26 cellular contexts compared by ENCODE assay signal in the genomic region with DNA sequence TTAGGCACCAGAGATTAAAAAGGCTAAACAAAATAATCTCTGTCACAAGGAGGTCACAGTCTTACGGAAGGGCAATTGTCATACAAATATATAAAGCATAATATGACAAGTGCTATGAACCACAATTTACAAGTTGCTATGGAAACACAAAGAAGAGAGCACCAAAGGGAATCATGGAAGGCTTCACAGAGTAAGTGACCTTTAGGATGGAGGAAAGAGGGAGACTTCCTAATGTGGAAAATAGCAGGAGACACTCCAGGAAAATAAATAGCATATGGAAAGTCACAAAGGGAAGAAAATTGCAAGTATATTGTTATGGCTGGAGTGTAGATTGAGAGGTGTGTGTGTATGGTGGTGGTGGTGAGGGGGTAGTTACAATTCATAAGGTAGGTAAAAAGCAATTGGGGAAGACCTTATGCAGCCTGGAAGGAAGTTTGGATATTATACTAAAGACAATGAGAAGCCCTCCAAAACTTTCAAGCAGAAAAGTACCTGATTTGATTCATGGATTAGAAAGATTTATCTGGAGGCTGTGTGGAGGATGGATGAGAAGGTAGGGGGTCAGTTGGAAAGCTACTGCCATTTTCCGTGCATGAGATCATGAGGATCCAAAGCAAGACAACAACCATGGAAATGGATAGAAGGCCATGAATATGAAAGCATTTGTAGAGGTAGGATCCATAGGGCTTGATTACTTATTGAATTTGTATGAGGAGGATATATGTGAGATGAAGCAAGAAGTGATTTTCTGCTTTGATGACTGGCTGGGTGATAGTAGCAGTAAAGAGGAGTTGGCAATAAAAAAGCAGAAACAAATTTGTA.
DNase-seq lines count a peak whose midpoint lies in the region; ATAC-seq, FAIRE-seq and TF ChIP-seq lines count a peak whose summit lies in the region.
"Had no signal": no experiment of that assay in that cellular context is flagged by ENCODE, and none has a peak within 500 bp of the region (broad histone marks: within the 10 kb centered on the region; RNA-seq: fewer than 3 reads in every experiment).

No MANE protein-coding gene starts in this region.

- no peak for TF ChIP-seq RAD21 in K562 (CRISPR knock-in tag; conservative IDR thresholded peaks at IDR 0.05 in 1 of 2, IDR thresholded peaks at IDR 0.05 in 1 of 2)

- WGBS in K562 (ENCODE audit: insufficient coverage, low coverage, missing lambda C conversion rate), result 68% methylated on average over 2 of the region's 2 CpGs

- no peak for TF ChIP-seq EP300 in K562 (IDR thresholded peaks at IDR 0.05; ENCODE audit: low read length)

- no peak overlapping the region for H2AFZ ChIP-seq in K562 (ENCODE audit: low read depth, low read length)
- H2AFZ ChIP-seq: GM23248 had no signal

- CTCF ChIA-PET in activated B cell treated with CpG ODN at 0.5 μM for 24 hours (lab: Charles Lee) (no interaction called here), K562 (lab: Yijun Ruan, JAX; ENCODE audit: low intra/inter-chr PET ratio) (no interaction called here)

- DNase-seq in stimulated activated naive CD8-positive, alpha-beta T cell treated with anti-CD3 and anti-CD28 coated beads, Interleukin-15, Interleukin-2, amounts not matched to agents 100 U/mL and 50 U/mL, for 24 hours, result no peak
- DNase-seq in activated B cell treated with CpG ODN at 0.5 μM for 24 hours (no peak), K562 (ENCODE audit: extremely low read depth in 1 of 4, low spot score in 3 of 4) (no peak), uterus (no peak), NCI-H1417 (lab: John Stamatoyannopoulos, UW) (no peak), breast epithelium (ENCODE audit: low spot score in 2 of 2) (no peak)
- DNase-seq: activated CD4-positive, CD25-positive, alpha-beta regulatory T cell treated with anti-CD3 and anti-CD28 coated beads, Interleukin-2, amount 50 U/mL, for 72 hours; activated gamma-delta T cell; caudate nucleus; DMS153; GM23248; left ventricle myocardium inferior; MV-4-11; naive B cell; NCI-H1694; NCI-H510A treated with DMSO at 0.1 percent for 48 hours; ovary; SHP77; stimulated activated CD4-positive, alpha-beta T cell treated with anti-CD3 and anti-CD28 coated beads, Interleukin-2, amount 100 ng/mL, for 24 hours; stimulated activated naive CD4-positive, alpha-beta T cell; SW 1271 had no signal

- TF ChIP-seq POLR2A in K562 (conservative IDR thresholded peaks at IDR 0.05) (peak; percentile 63), uterus (IDR thresholded peaks at IDR 0.05) (no peak), breast epithelium (IDR thresholded peaks at IDR 0.05) (no peak)

- H3K9ac ChIP-seq in K562 (ENCODE audit: insufficient read depth in 1 of 2, low read depth in 2 of 2, low read length in 2 of 2), result no peak overlapping the region
- H3K9ac ChIP-seq: GM23248 had no signal

- peaks cover 47% of the 10 kb centered on the region for H3K36me3 Mint-ChIP-seq in stimulated activated naive CD8-positive, alpha-beta T cell treated with anti-CD3 and anti-CD28 coated beads, Interleukin-15, Interleukin-2, amounts not matched to agents 100 ng/mL and 50 ng/mL, for 24 hours (ENCODE audit: low read depth)
- H3K36me3 Mint-ChIP-seq in activated B cell treated with CpG ODN at 0.5 μM for 24 hours (ENCODE audit: low read depth), result peaks cover 34% of the 10 kb centered on the region
- H3K36me3 Mint-ChIP-seq: naive B cell had no signal

- no peak overlapping the region for H3K27ac ChIP-seq in K562 (ENCODE audit: extremely low read depth, low read depth, low read length)
- H3K27ac ChIP-seq in uterus, result no peak overlapping the region
- no peak overlapping the region for H3K27ac ChIP-seq in breast epithelium
- H3K27ac ChIP-seq: ascending aorta, GM23248, left ventricle myocardium inferior, ovary had no signal

- no peak for ATAC-seq in stimulated activated naive CD8-positive, alpha-beta T cell treated with anti-CD3 and anti-CD28 coated beads, Interleukin-15, Interleukin-2, amounts not matched to agents 100 U/mL and 50 U/mL, for 24 hours
- ATAC-seq in activated B cell treated with CpG ODN at 0.5 μM for 24 hours (ENCODE audit: low read depth), result no peak
- ATAC-seq in K562, result peak; percentile 12

- no TSS peak for BruUV-seq in K562 (replicated peaks; lab: Mats Ljungman, UMichigan)

- intact Hi-C loops in activated B cell treated with CpG ODN at 0.5 μM for 24 hours (cut with micrococcal nuclease) (no loop called here), K562 (cut with micrococcal nuclease) (loop anchor here (5.0 kb wide), 1 partner anchor 32 kb away; no protein-coding TSS in a partner anchor), uterus (cut with DNase I; ENCODE audit: low total_unique reads) (no loop called here), breast epithelium (cut with DNase I; ENCODE audit: low total_unique reads) (no loop called here)

- FAIRE-seq in K562 (lab: Jason Lieb, UNC), result no peak
- FAIRE-seq: HTR-8/SVneo, TTC549 had no signal

- no peaks in the 10 kb centered on the region for H4K20me1 ChIP-seq in K562 (replicated peaks; ENCODE audit: control insufficient read depth, insufficient read depth, low read length)

- no peaks in the 10 kb centered on the region for H3K9me1 ChIP-seq in K562 (ENCODE audit: control insufficient read depth, insufficient read depth, low read length)

- H3K27me3 ChIP-seq in K562 (ENCODE audit: control insufficient read depth in 2 of 2, insufficient read depth in 2 of 2, low read length in 2 of 2) (no peaks in the 10 kb centered on the region), uterus (no peaks in the 10 kb centered on the region), breast epithelium (no peaks in the 10 kb centered on the region)
- H3K27me3 ChIP-seq: ascending aorta, ovary had no signal

- no peak overlapping the region for H3K4me3 Mint-ChIP-seq in stimulated activated naive CD8-positive, alpha-beta T cell treated with anti-CD3 and anti-CD28 coated beads, Interleukin-15, Interleukin-2, amounts not matched to agents 100 ng/mL and 50 ng/mL, for 24 hours
- no peak overlapping the region for H3K4me3 Mint-ChIP-seq in activated B cell treated with CpG ODN at 0.5 μM for 24 hours
- H3K4me3 Mint-ChIP-seq: naive B cell had no signal

- H3K4me3 ChIP-seq in K562 (no peak overlapping the region), uterus (no peak overlapping the region), breast epithelium (no peak overlapping the region)
- H3K4me3 ChIP-seq: ascending aorta, GM23248, left ventricle myocardium inferior, ovary, smooth muscle cell had no signal

- H3K27ac Mint-ChIP-seq in stimulated activated naive CD8-positive, alpha-beta T cell treated with anti-CD3 and anti-CD28 coated beads, Interleukin-15, Interleukin-2, amounts not matched to agents 100 ng/mL and 50 ng/mL, for 24 hours, result peak overlapping the region; percentile 41
- H3K27ac Mint-ChIP-seq in activated B cell treated with CpG ODN at 0.5 μM for 24 hours, result peak overlapping the region; percentile 9

- 0 out of 3 replicates have a peak, but pooled peaks cover 2% of the 10 kb centered on the region for H3K79me2 ChIP-seq in K562 (ENCODE audit: control insufficient read depth, insufficient read depth, low read length)

- in situ Hi-C loops in K562 (cut with MboI), result no loop called here

- H3K4me1 ChIP-seq in K562 (replicated peaks in 1 of 2; ENCODE audit: control insufficient read depth in 2 of 2, insufficient read depth in 2 of 2, low read length in 2 of 2) (peaks cover 0 to 24% of the 10 kb centered on the region in 2 experiments; a peak in 2 of 5 replicates), uterus (no peaks in the 10 kb centered on the region), breast epithelium (no peaks in the 10 kb centered on the region)
- H3K4me1 ChIP-seq: ascending aorta, left ventricle myocardium inferior had no signal

- POLR2A ChIA-PET in activated B cell treated with CpG ODN at 0.5 μM for 24 hours (lab: Charles Lee) (no interaction called here), K562 (lab: Yijun Ruan, JAX) (no interaction called here)

- H3K36me3 ChIP-seq in K562 (ENCODE audit: control insufficient read depth, insufficient read depth, low read length) (peaks cover 46% of the 10 kb centered on the region; the same call in 2 of the 3 replicates), uterus (no peaks in the 10 kb centered on the region), breast epithelium (no peaks in the 10 kb centered on the region)
- H3K36me3 ChIP-seq: ascending aorta, left ventricle myocardium inferior, ovary had no signal

- H3K9me3 Mint-ChIP-seq in stimulated activated naive CD8-positive, alpha-beta T cell treated with anti-CD3 and anti-CD28 coated beads, Interleukin-15, Interleukin-2, amounts not matched to agents 100 ng/mL and 50 ng/mL, for 24 hours, result peaks cover 9% of the 10 kb centered on the region
- H3K9me3 Mint-ChIP-seq in activated B cell treated with CpG ODN at 0.5 μM for 24 hours, result no peaks in the 10 kb centered on the region
- H3K9me3 Mint-ChIP-seq: naive B cell had no signal

- peaks cover 92% of the 10 kb centered on the region for H3K4me1 Mint-ChIP-seq in stimulated activated naive CD8-positive, alpha-beta T cell treated with anti-CD3 and anti-CD28 coated beads, Interleukin-15, Interleukin-2, amounts not matched to agents 100 ng/mL and 50 ng/mL, for 24 hours (ENCODE audit: low read depth)
- peaks cover 37% of the 10 kb centered on the region for H3K4me1 Mint-ChIP-seq in activated B cell treated with CpG ODN at 0.5 μM for 24 hours

- no peak overlapping the region for H3K4me2 ChIP-seq in K562 (ENCODE audit: insufficient read depth, low read length)
- H3K4me2 ChIP-seq: smooth muscle cell had no signal

- no peaks in the 10 kb centered on the region for H3K27me3 Mint-ChIP-seq in stimulated activated naive CD8-positive, alpha-beta T cell treated with anti-CD3 and anti-CD28 coated beads, Interleukin-15, Interleukin-2, amounts not matched to agents 100 ng/mL and 50 ng/mL, for 24 hours
- H3K27me3 Mint-ChIP-seq in activated B cell treated with CpG ODN at 0.5 μM for 24 hours, result no peaks in the 10 kb centered on the region
- H3K27me3 Mint-ChIP-seq: naive B cell had no signal

- TF ChIP-seq CTCF in activated B cell treated with CpG ODN at 0.5 μM for 24 hours (IDR thresholded peaks at IDR 0.05) (no peak), K562 (IDR thresholded peaks at IDR 0.05 in 2 of 3, conservative IDR thresholded peaks at IDR 0.05 in 1 of 3; ENCODE audit: insufficient read depth in 2 of 3, low read depth in 1 of 3, low read length in 3 of 3) (no peak), uterus (IDR thresholded peaks at IDR 0.05) (no peak), breast epithelium (IDR thresholded peaks at IDR 0.05) (no peak)

- H3K9me3 ChIP-seq in K562 (replicated peaks; ENCODE audit: control insufficient read depth, insufficient read depth, low read depth, low read length) (no peaks in the 10 kb centered on the region), uterus (no peaks in the 10 kb centered on the region), breast epithelium (no peaks in the 10 kb centered on the region)
- H3K9me3 ChIP-seq: ascending aorta, left ventricle myocardium inferior, ovary had no signal

TF ChIP-seq in K562, 482 proteins besides CTCF, POLR2A, EP300 and RAD21 (continues in another document):
- TF ChIP-seq RBM25 (IDR thresholded peaks at IDR 0.05; ENCODE audit: low read depth, low read length, severe bottlenecking), result peak; percentile 61
- TF ChIP-seq POLR2AphosphoS2 (IDR thresholded peaks at IDR 0.05; ENCODE audit: low read length), result peak; percentile 91
- TF ChIP-seq RFX1 (IDR thresholded peaks at IDR 0.05), result peak; percentile 84
- no peak for TF ChIP-seq HLTF (IDR thresholded peaks at IDR 0.05)
- TF ChIP-seq SUPT5H (IDR thresholded peaks at IDR 0.05), result peak; percentile 70
- TF ChIP-seq CHCHD3 (CRISPR knock-in tag; IDR thresholded peaks at IDR 0.05), result no peak
